In genomic region chr15:55488952-55489600, GRCh38 we compare ENCODE assay signal across 9 cellular contexts. TPM values are rescaled to one million over a fixed set of nuclear protein-coding genes. Genes with fewer than 3 reads are reported as not detected.
A peak's percentile ranks its signal among the peaks of the same experiment; 100 is the strongest.
DNase-seq lines count a peak whose midpoint lies in the region; ATAC-seq, FAIRE-seq and TF ChIP-seq lines count a peak whose summit lies in the region.
"Not testable (repeated sequence)": the region's sequence is repeated elsewhere in the genome, so short reads cannot be mapped to it uniquely, and the experiment has no call there.
"Had no signal": no experiment of that assay in that cellular context is flagged by ENCODE, and none has a peak within 500 bp of the region (broad histone marks: within the 10 kb centered on the region; RNA-seq: fewer than 3 reads in every experiment).

No MANE protein-coding gene starts in this region.

- intact Hi-C loops in Panc1 (cut with micrococcal nuclease; ENCODE audit: unreplicated experiment): not testable (repeated sequence)

- peak overlapping the region; percentile 51 for H3K4me2 ChIP-seq in A549

- POLR2A ChIA-PET in A549 (lab: Yijun Ruan, JAX): interaction anchor here (0.6 to 1.1 kb wide), 2 partner anchors 9 to 10 kb away, joined by 3 read pairs; no protein-coding TSS in a partner anchor
- POLR2A ChIA-PET in Panc1 (lab: Charles Lee): not testable (repeated sequence)

- peaks cover 14% of the 10 kb centered on the region for H3K4me1 ChIP-seq in A549
- H3K4me1 ChIP-seq in Panc1 (ENCODE audit: control insufficient read depth, insufficient read depth, low read length); adipocyte (ENCODE audit: control insufficient read depth, insufficient read depth, low read length): not testable (repeated sequence)

- peak overlapping the region; percentile 55 to 62; a peak in 4 of 6 replicates for H3K27ac ChIP-seq in A549
- not testable (repeated sequence) for H3K27ac ChIP-seq in Panc1 (ENCODE audit: low read length)

- TF ChIP-seq RAD21 in A549 (conservative IDR thresholded peaks at IDR 0.05 in 1 of 2, IDR thresholded peaks at IDR 0.05 in 1 of 2): not testable (repeated sequence)

- not testable (repeated sequence) for TF ChIP-seq EP300 in A549 (IDR thresholded peaks at IDR 0.05)

- peak; percentile 56 to 91; a peak in 3 of 6 replicates for ATAC-seq in A549
- not testable (repeated sequence) for ATAC-seq in Panc1

- H3K27me3 ChIP-seq in Panc1 (ENCODE audit: control insufficient read depth, insufficient read depth, low read length); adipocyte (replicated peaks; ENCODE audit: control insufficient read depth, insufficient read depth, low read length): not testable (repeated sequence)

- H3K9me3 ChIP-seq in A549; Panc1 (ENCODE audit: control insufficient read depth, insufficient read depth, low read depth, low read length); adipocyte (ENCODE audit: control insufficient read depth, low read length): not testable (repeated sequence)

- not testable (repeated sequence) for H3K36me3 ChIP-seq in Panc1 (ENCODE audit: control insufficient read depth, insufficient read depth, low read length); adipocyte (ENCODE audit: control insufficient read depth, insufficient read depth, low read length, severe bottlenecking)

- not testable (repeated sequence) for BruUV-seq in Panc1 (replicated peaks; lab: Mats Ljungman, UMichigan)

- CTCF ChIA-PET in A549 (lab: Yijun Ruan, JAX): interaction anchor here (1.5 to 2.6 kb wide), 2 partner anchors 11 to 49 kb away, joined by 4 to 7 read pairs; no protein-coding TSS in a partner anchor
- CTCF ChIA-PET in Panc1 (lab: Charles Lee): interaction anchor here (0.7 kb wide), 1 partner anchor 944 kb away, joined by 3 read pairs; no protein-coding TSS in a partner anchor

- FAIRE-seq in A549 (lab: Jason Lieb, UNC): peak; percentile 65

- 51% methylated on average over 9 of the region's 9 CpGs for WGBS in A549 (ENCODE audit: missing lambda C conversion rate)

- H3K9ac ChIP-seq in adipocyte (ENCODE audit: low read length): not testable (repeated sequence)

- H3K4me3 ChIP-seq in A549; Panc1 (ENCODE audit: low read depth in 2 of 2, low read length in 2 of 2); adipocyte (ENCODE audit: low read length); choroid plexus epithelial cell (ENCODE audit: low read depth, low read length): not testable (repeated sequence)

- TF ChIP-seq CTCF in A549 (IDR thresholded peaks at IDR 0.05); Panc1 (IDR thresholded peaks at IDR 0.05); choroid plexus epithelial cell (conservative IDR thresholded peaks at IDR 0.05; ENCODE audit: low read depth, low read length): not testable (repeated sequence)

- in situ Hi-C loops in Panc1 (cut with HindIII; ENCODE audit: low pct_unique_long_range_greater_than_20kb, low sequenced_read_pairs): not testable (repeated sequence)

- DNase-seq in A549 (ENCODE audit: low read depth in 1 of 2, low spot score in 1 of 2): peak in 1 of 2 experiments; percentile 63
- DNase-seq in EL: peak; percentile 86
- DNase-seq in HS-5 (ENCODE audit: low read depth): peak; percentile 60
- peak; percentile 15 for DNase-seq in Panc1 (ENCODE audit: low read depth, low spot score)
- DNase-seq in adipocyte (ENCODE audit: low read depth): peak; percentile 16
- DNase-seq in choroid plexus epithelial cell (ENCODE audit: low read depth): peak; percentile 69
- DNase-seq in fibroblast of the conjunctiva (ENCODE audit: low read depth): peak; percentile 12
- peak; percentile 31 for DNase-seq in non-pigmented ciliary epithelial cell (ENCODE audit: low read depth)

- TF ChIP-seq POLR2A in A549 (IDR thresholded peaks at IDR 0.05; ENCODE audit: low read length): not testable (repeated sequence)

TF ChIP-seq in A549, 52 proteins besides CTCF, POLR2A, EP300 and RAD21:
- TF ChIP-seq FOSL2 (IDR thresholded peaks at IDR 0.05): peak; percentile 88
- TF ChIP-seq FOSL2 (CRISPR knock-in tag; IDR thresholded peaks at IDR 0.05): peak; percentile 92
- 0 out of 2 replicates have a peak, but pooled peaks have one; percentile 15 for TF ChIP-seq USF2 (IDR thresholded peaks at IDR 0.05)
- TF ChIP-seq JUNB (IDR thresholded peaks at IDR 0.05): peak; percentile 31; the same call in 1 of the 2 replicates
- TF ChIP-seq MAX (IDR thresholded peaks at IDR 0.05): peak; percentile 23; the same call in 1 of the 2 replicates

RNA-seq across cellular contexts. Expression of gene DNAAF4, which starts 19.0 kb away (rescaled TPM):
- polyA plus RNA-seq in A549 (2011; rRNA removed) (6.0 and 9.3 TPM in 2 replicates), A549 (2017; fragmentation: RNase III; extraction: RNeasy Plus Mini Kit Qiagen cat#74134 plus additional on column Dnase treatment) (12.9 to 14.5 TPM (median 13.5 TPM) in 3 replicates)
- polyA plus RNA-seq in A549 (2012; cell fraction: cytosol; rRNA removed): 5.3 and 5.4 TPM in 2 replicates
- polyA plus RNA-seq in A549 (2012; cell fraction: nucleus; rRNA removed): 2.5 and 3.6 TPM in 2 replicates
- 3.4 and 3.6 TPM in 2 replicates for polyA minus RNA-seq in A549 (2011; rRNA and poly(A)+ RNA removed)
- total RNA-seq in Panc1 (2021; ENCODE audit: unreplicated experiment): 2.4 TPM
- polyA plus RNA-seq in Panc1 (2012; ENCODE audit: insufficient read length): 1.4 TPM
- total RNA-seq: natural killer cell had no signal
